Comparison of ENCODE assay signal across 9 cellular contexts in the genomic region with DNA sequence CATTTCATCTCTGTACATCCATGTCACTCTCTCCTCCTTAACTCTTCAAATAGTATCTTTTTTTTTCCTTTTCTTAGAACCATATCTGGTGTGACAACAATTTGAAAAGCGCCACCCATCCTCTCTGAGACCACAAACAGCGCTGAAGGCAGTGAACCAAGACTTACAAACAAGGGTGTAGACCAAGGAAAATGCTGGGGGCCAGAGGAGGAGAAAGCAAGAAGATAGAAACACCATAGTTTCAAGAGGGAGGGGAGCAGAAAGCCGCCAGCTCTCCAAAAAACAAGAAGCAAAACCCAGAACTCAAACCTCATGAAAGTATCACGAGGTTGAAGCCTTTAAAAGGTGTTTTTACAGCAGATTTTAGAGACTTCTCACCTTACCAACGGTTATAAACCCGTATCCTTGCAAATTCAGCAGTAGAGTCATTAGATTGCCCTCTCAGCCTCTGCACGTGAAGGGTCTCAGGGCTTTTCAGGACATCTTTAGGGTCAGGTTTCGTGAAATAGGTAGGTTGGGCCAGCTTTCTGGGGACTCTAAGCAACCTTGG. TPM values are rescaled to one million over a fixed set of nuclear protein-coding genes. Genes with fewer than 3 reads are reported as not detected.
A peak's percentile ranks its signal among the peaks of the same experiment; 100 is the strongest.
DNase-seq lines count a peak whose midpoint lies in the region; ATAC-seq and TF ChIP-seq lines count a peak whose summit lies in the region.
"Had no signal": no experiment of that assay in that cellular context is flagged by ENCODE, and none has a peak within 500 bp of the region (broad histone marks: within the 10 kb centered on the region; RNA-seq: fewer than 3 reads in every experiment).

No MANE protein-coding gene starts in this region.

- peaks cover 13 to 29% (median 26%) of the 10 kb centered on the region in 5 donors for H3K9me3 Mint-ChIP-seq in CD8-positive, alpha-beta memory T cell
- H3K9me3 Mint-ChIP-seq in activated CD8-positive, alpha-beta T cell treated with anti-CD3 and anti-CD28 coated beads for 36 hours, result peaks cover 28% of the 10 kb centered on the region

- intact Hi-C loops in activated CD8-positive, alpha-beta T cell treated with anti-CD3 and anti-CD28 coated beads for 36 hours (cut with micrococcal nuclease), result no loop called here

- peak overlapping the region; percentile 78 to 99 (median 91) for H3K27ac Mint-ChIP-seq in CD8-positive, alpha-beta memory T cell
- H3K27ac Mint-ChIP-seq in activated CD8-positive, alpha-beta T cell treated with anti-CD3 and anti-CD28 coated beads for 36 hours, result peak overlapping the region; percentile 88

- POLR2A ChIA-PET in CD8-positive, alpha-beta memory T cell (lab: Charles Lee), result interaction anchor here (0.6 to 7.2 kb wide), 10 partner anchors 12 to 170 kb away, joined by 3 to 117 read pairs (median 6); partner anchors contain the start of gene RIPOR2
- POLR2A ChIA-PET in activated CD8-positive, alpha-beta T cell treated with anti-CD3 and anti-CD28 coated beads for 36 hours (lab: Charles Lee), result interaction anchor here (0.6 to 5.9 kb wide), 11 partner anchors 14 to 43 kb away, joined by 3 to 80 read pairs (median 4); partner anchors contain the start of gene RIPOR2

- DNase-seq in CD8-positive, alpha-beta memory T cell, result peak in 4 of 5 donors; percentile 21 to 83 (median 80)
- DNase-seq in activated CD8-positive, alpha-beta T cell treated with anti-CD3 and anti-CD28 coated beads for 36 hours, result peak; percentile 64
- DNase-seq in SIG-M5 (lab: John Stamatoyannopoulos, UW) (no peak), NCI-H1048 (lab: John Stamatoyannopoulos, UW) (no peak), SW 1271 (lab: John Stamatoyannopoulos, UW) (no peak), CD1c-positive myeloid dendritic cell (ENCODE audit: extremely low spot score) (no peak)
- DNase-seq: stimulated activated CD4-positive, alpha-beta T cell treated with anti-CD3 and anti-CD28 coated beads, Interleukin-12 subunit alpha, Interleukin-12 subunit beta, amount 100 ng/mL, for 4 hours had no signal

- no peaks in the 10 kb centered on the region for H3K36me3 ChIP-seq in CD8-positive, alpha-beta memory T cell (ENCODE audit: insufficient read depth, low read length)

- no peak for TF ChIP-seq CTCF in activated CD8-positive, alpha-beta T cell treated with anti-CD3 and anti-CD28 coated beads for 36 hours (IDR thresholded peaks at IDR 0.05)

- H3K4me1 Mint-ChIP-seq in CD8-positive, alpha-beta memory T cell, result peaks cover 77 to 92% (median 92%) of the 10 kb centered on the region in 3 donors
- H3K4me1 Mint-ChIP-seq in activated CD8-positive, alpha-beta T cell treated with anti-CD3 and anti-CD28 coated beads for 36 hours (ENCODE audit: low read depth), result peaks cover 70% of the 10 kb centered on the region

- CTCF ChIA-PET in CD8-positive, alpha-beta memory T cell (lab: Charles Lee), result interaction anchor here (1.0 to 12.2 kb wide), 7 partner anchors 12 to 67 kb away, joined by 3 to 192 read pairs (median 5); partner anchors contain the start of gene RIPOR2
- CTCF ChIA-PET in activated CD8-positive, alpha-beta T cell treated with anti-CD3 and anti-CD28 coated beads for 36 hours (lab: Charles Lee), result interaction anchor here (1.0 to 11.0 kb wide), 7 partner anchors 9 to 78 kb away, joined by 3 to 155 read pairs (median 6); partner anchors contain the start of gene RIPOR2

- ATAC-seq in GM19328 (IDR thresholded peaks at IDR 0.05; ENCODE audit: unreplicated experiment) (peak; percentile 93), HG03135 (IDR thresholded peaks at IDR 0.05; ENCODE audit: unreplicated experiment) (peak; percentile 85)
- peak; percentile 50 for ATAC-seq in activated CD8-positive, alpha-beta T cell treated with anti-CD3 and anti-CD28 coated beads for 36 hours

- peak overlapping the region; percentile 3 for H3K27ac ChIP-seq in CD8-positive, alpha-beta memory T cell (ENCODE audit: low read depth, low read length)

- peaks cover 23% of the 10 kb centered on the region for H3K9me3 ChIP-seq in CD8-positive, alpha-beta memory T cell (ENCODE audit: low read length)

- peaks cover 77% of the 10 kb centered on the region for H3K4me1 ChIP-seq in CD8-positive, alpha-beta memory T cell (ENCODE audit: insufficient read depth, low read length)

- peaks cover 12 to 31% (median 30%) of the 10 kb centered on the region in 3 donors for H3K36me3 Mint-ChIP-seq in CD8-positive, alpha-beta memory T cell
- peaks cover 32% of the 10 kb centered on the region for H3K36me3 Mint-ChIP-seq in activated CD8-positive, alpha-beta T cell treated with anti-CD3 and anti-CD28 coated beads for 36 hours (ENCODE audit: low read depth)

- no peaks in the 10 kb centered on the region for H3K27me3 Mint-ChIP-seq in CD8-positive, alpha-beta memory T cell
- no peaks in the 10 kb centered on the region for H3K27me3 Mint-ChIP-seq in activated CD8-positive, alpha-beta T cell treated with anti-CD3 and anti-CD28 coated beads for 36 hours

- no peaks in the 10 kb centered on the region for H3K27me3 ChIP-seq in CD8-positive, alpha-beta memory T cell (ENCODE audit: insufficient read depth, low read length, poor library complexity, severe bottlenecking)

- peak overlapping the region; percentile 40 for H3K4me3 ChIP-seq in CD8-positive, alpha-beta memory T cell (ENCODE audit: low read length)

- peak overlapping the region; percentile 44 to 75 (median 68) for H3K4me3 Mint-ChIP-seq in CD8-positive, alpha-beta memory T cell
- peak overlapping the region; percentile 37 for H3K4me3 Mint-ChIP-seq in activated CD8-positive, alpha-beta T cell treated with anti-CD3 and anti-CD28 coated beads for 36 hours

RNA-seq across cellular contexts. Expression of gene RIPOR2, which starts 13.3 kb away (rescaled TPM):
- 10 to 100 TPM; 54.4 to 58.2 TPM for total RNA-seq in CD8-positive, alpha-beta memory T cell
- 427 TPM for polyA plus RNA-seq in CD8-positive, alpha-beta memory T cell
- total RNA-seq in activated CD8-positive, alpha-beta T cell treated with anti-CD3 and anti-CD28 coated beads for 36 hours, result 10 to 100 TPM; 88.3 to 96.3 TPM

Comparison
In these comparisons a context has a peak if more than half of its experiments do, and no peak if none do; other contexts are left out.
1. DNase-seq: peak in CD8-positive, alpha-beta memory T cell (4 of 5) and activated CD8-positive, alpha-beta T cell treated with anti-CD3 and anti-CD28 coated beads for 36 hours (single experiment); none in SIG-M5 (single experiment), NCI-H1048 (single experiment), SW 1271 (0 of 2) and CD1c-positive myeloid dendritic cell (single experiment).
2. Peak in every context shown above with its lines, with median percentiles within 50 percentile points of each other: ATAC-seq.